Comparison of ENCODE assay signal across 8 cellular contexts in the genomic region with DNA sequence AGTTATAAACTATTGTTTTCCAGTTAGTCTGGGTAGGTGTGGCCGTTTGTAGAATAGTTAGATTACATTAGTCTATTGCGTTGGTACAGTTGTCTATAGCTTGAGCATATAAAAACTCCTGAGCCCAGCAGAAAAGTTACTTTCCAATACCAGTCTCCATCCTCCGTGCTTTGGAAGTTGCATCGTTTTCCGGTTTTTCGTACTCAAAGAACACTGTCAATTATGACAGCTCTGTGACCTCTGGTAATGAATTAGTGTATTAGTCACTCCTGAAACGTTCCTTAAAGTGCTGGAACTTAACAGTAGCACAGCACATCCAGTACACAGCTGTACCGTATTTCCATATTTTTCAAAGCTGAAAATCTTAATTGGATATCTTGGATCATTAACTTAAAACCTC. TPM values are rescaled to one million over a fixed set of nuclear protein-coding genes. Genes with fewer than 3 reads are reported as not detected.
DNase-seq lines count a peak whose midpoint lies in the region; ATAC-seq and TF ChIP-seq lines count a peak whose summit lies in the region.

No MANE protein-coding gene starts in this region.

- peak overlapping the region; percentile 95 for H3K27ac Mint-ChIP-seq in activated CD4-positive, alpha-beta T cell treated with anti-CD3 and anti-CD28 coated beads for 36 hours
- peak overlapping the region; percentile 84; the same call in 1 of the 2 replicates for H3K27ac Mint-ChIP-seq in WTC11

- H3K4me3 ChIP-seq in heart right ventricle: peak overlapping the region; percentile 65 to 93 (median 84)
- peak overlapping the region; percentile 76 for H3K4me3 ChIP-seq in retinal pigment epithelial cell (ENCODE audit: low read length)

- peaks cover 5 to 37% (median 32%) of the 10 kb centered on the region in 9 donors for H3K4me1 ChIP-seq in heart right ventricle

- peak; percentile 39 for ATAC-seq in activated CD4-positive, alpha-beta T cell treated with anti-CD3 and anti-CD28 coated beads for 36 hours
- ATAC-seq in WTC11 (no peak), heart right ventricle (peak in 6 of 8 donors; percentile 7 to 37 (median 12))

- peaks cover 0 to 11% (median 0%) of the 10 kb centered on the region in 9 donors for H3K36me3 ChIP-seq in heart right ventricle

- no peaks in the 10 kb centered on the region for H3K36me3 Mint-ChIP-seq in activated CD4-positive, alpha-beta T cell treated with anti-CD3 and anti-CD28 coated beads for 36 hours (ENCODE audit: low read depth)
- H3K36me3 Mint-ChIP-seq in WTC11: peaks cover 7% of the 10 kb centered on the region

- POLR2A ChIA-PET in activated CD4-positive, alpha-beta T cell treated with anti-CD3 and anti-CD28 coated beads for 36 hours (lab: Charles Lee): interaction anchor here (0.6 to 1.6 kb wide), 6 partner anchors 19 to 1558 kb away, joined by 3 to 7 read pairs (median 5); a partner anchor contains a TSS
- POLR2A ChIA-PET in WTC11 (lab: Charles Lee): interaction anchor here (0.6 to 1.6 kb wide), 3 partner anchors 42 to 865 kb away, joined by 6 to 9 read pairs (median 6); no protein-coding TSS in a partner anchor

- no peak for TF ChIP-seq CTCF in WTC11 (IDR thresholded peaks at IDR 0.05)
- no peak for TF ChIP-seq CTCF in heart right ventricle (IDR thresholded peaks at IDR 0.05)
- no peak for TF ChIP-seq CTCF in retinal pigment epithelial cell (conservative IDR thresholded peaks at IDR 0.05; ENCODE audit: low read depth, low read length)

- peak overlapping the region; percentile 94 to 100 (median 98) for H3K27ac ChIP-seq in heart right ventricle

- intact Hi-C loops in activated CD4-positive, alpha-beta T cell treated with anti-CD3 and anti-CD28 coated beads for 36 hours (cut with DNase I, micrococcal nuclease): loop anchor here (2.0 kb wide), 3 partner anchors 76 to 686 kb away; a partner anchor contains a TSS
- intact Hi-C loops in heart right ventricle (cut with DNase I): loop anchor here in 3 of 10 donors (2.0 to 5.0 kb wide), 4 partner anchors 36 to 39 kb away; a partner anchor contains a TSS

- peaks cover 0 to 4% (median 0%) of the 10 kb centered on the region in 7 donors for H3K27me3 ChIP-seq in heart right ventricle

- H3K4me3 Mint-ChIP-seq in activated CD4-positive, alpha-beta T cell treated with anti-CD3 and anti-CD28 coated beads for 36 hours: peak overlapping the region; percentile 83
- peak overlapping the region; percentile 84 for H3K4me3 Mint-ChIP-seq in WTC11

- peak; percentile 15 for DNase-seq in activated CD4-positive, alpha-beta T cell treated with anti-CD3 and anti-CD28 coated beads for 36 hours
- DNase-seq in activated CD4-positive, alpha-beta T cell treated with anti-CD3 and anti-CD28 coated beads, Interleukin-2, amount 50 U/mL, for 48 hours: no peak
- DNase-seq in WTC11 (ENCODE audit: low spot score) (no peak), heart right ventricle (no peak), retinal pigment epithelial cell (ENCODE audit: low read depth) (no peak), cerebellar nuclear complex (lab: John Stamatoyannopoulos, UW) (no peak), NCI-H2171 treated with DMSO at 0.1 percent for 48 hours (lab: John Stamatoyannopoulos, UW) (no peak)
- no peak for DNase-seq in activated effector memory CD4-positive, alpha-beta T cell treated with Interleukin-2 at 50 U/mL for 16 hours

- H3K27me3 Mint-ChIP-seq in activated CD4-positive, alpha-beta T cell treated with anti-CD3 and anti-CD28 coated beads for 36 hours: no peaks in the 10 kb centered on the region
- H3K27me3 Mint-ChIP-seq in WTC11 (ENCODE audit: low read depth): no peaks in the 10 kb centered on the region; the same call in 1 of the 2 replicates

- no peaks in the 10 kb centered on the region for H3K9me3 ChIP-seq in heart right ventricle

- H3K4me1 Mint-ChIP-seq in activated CD4-positive, alpha-beta T cell treated with anti-CD3 and anti-CD28 coated beads for 36 hours: peaks cover 36% of the 10 kb centered on the region
- H3K4me1 Mint-ChIP-seq in WTC11: peaks cover 31% of the 10 kb centered on the region

- H3K9me3 Mint-ChIP-seq in activated CD4-positive, alpha-beta T cell treated with anti-CD3 and anti-CD28 coated beads for 36 hours (ENCODE audit: low read depth): no peaks in the 10 kb centered on the region
- H3K9me3 Mint-ChIP-seq in WTC11: peaks cover 3% of the 10 kb centered on the region; the same call in 1 of the 2 replicates

- CTCF ChIA-PET in activated CD4-positive, alpha-beta T cell treated with anti-CD3 and anti-CD28 coated beads for 36 hours (lab: Charles Lee): interaction anchor here (0.6 to 6.5 kb wide), 12 partner anchors 13 to 313 kb away, joined by 3 to 56 read pairs (median 4); a partner anchor contains a TSS
- CTCF ChIA-PET in WTC11 (lab: Charles Lee): interaction anchor here (0.8 to 5.9 kb wide), 10 partner anchors 7 to 132 kb away, joined by 3 to 32 read pairs (median 7); a partner anchor contains a TSS

- WGBS in heart right ventricle, 2 donors: 6 to 7% methylated on average over 8 of the region's 8 CpGs

TF ChIP-seq in WTC11, 78 proteins besides CTCF, POLR2A, EP300 and RAD21 (continues in another document):
- TF ChIP-seq, protein P1, sequence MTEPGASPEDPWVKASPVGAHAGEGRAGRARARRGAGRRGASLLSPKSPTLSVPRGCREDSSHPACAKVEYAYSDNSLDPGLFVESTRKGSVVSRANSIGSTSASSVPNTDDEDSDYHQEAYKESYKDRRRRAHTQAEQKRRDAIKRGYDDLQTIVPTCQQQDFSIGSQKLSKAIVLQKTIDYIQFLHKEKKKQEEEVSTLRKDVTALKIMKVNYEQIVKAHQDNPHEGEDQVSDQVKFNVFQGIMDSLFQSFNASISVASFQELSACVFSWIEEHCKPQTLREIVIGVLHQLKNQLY (CRISPR knock-in tag; IDR thresholded peaks at IDR 0.05): no peak
- TF ChIP-seq, protein P2, sequence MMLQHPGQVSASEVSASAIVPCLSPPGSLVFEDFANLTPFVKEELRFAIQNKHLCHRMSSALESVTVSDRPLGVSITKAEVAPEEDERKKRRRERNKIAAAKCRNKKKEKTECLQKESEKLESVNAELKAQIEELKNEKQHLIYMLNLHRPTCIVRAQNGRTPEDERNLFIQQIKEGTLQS (CRISPR knock-in tag; conservative IDR thresholded peaks at IDR 0.05): no peak
- TF ChIP-seq, protein P3, sequence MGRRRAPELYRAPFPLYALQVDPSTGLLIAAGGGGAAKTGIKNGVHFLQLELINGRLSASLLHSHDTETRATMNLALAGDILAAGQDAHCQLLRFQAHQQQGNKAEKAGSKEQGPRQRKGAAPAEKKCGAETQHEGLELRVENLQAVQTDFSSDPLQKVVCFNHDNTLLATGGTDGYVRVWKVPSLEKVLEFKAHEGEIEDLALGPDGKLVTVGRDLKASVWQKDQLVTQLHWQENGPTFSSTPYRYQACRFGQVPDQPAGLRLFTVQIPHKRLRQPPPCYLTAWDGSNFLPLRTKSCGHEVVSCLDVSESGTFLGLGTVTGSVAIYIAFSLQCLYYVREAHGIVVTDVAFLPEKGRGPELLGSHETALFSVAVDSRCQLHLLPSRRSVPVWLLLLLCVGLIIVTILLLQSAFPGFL (CRISPR knock-in tag; IDR thresholded peaks at IDR 0.05; ENCODE audit: borderline replicate concordance): no peak
- TF ChIP-seq NFE2L1 (CRISPR knock-in tag; IDR thresholded peaks at IDR 0.05): no peak
- no peak for TF ChIP-seq HMGA2 (CRISPR knock-in tag; IDR thresholded peaks at IDR 0.05)
- no peak for TF ChIP-seq MYBL2 (CRISPR knock-in tag; IDR thresholded peaks at IDR 0.05)
- TF ChIP-seq SMAD4 (CRISPR knock-in tag; IDR thresholded peaks at IDR 0.05): no peak
- no peak for TF ChIP-seq RORB (CRISPR knock-in tag; IDR thresholded peaks at IDR 0.05)
- no peak for TF ChIP-seq FOXP1 (CRISPR knock-in tag; IDR thresholded peaks at IDR 0.05; ENCODE audit: borderline replicate concordance)
- no peak for TF ChIP-seq NFYB (CRISPR knock-in tag; conservative IDR thresholded peaks at IDR 0.05; ENCODE audit: low read depth)
- no peak for TF ChIP-seq ATF1 (CRISPR knock-in tag; IDR thresholded peaks at IDR 0.05)
- TF ChIP-seq, protein P4, sequence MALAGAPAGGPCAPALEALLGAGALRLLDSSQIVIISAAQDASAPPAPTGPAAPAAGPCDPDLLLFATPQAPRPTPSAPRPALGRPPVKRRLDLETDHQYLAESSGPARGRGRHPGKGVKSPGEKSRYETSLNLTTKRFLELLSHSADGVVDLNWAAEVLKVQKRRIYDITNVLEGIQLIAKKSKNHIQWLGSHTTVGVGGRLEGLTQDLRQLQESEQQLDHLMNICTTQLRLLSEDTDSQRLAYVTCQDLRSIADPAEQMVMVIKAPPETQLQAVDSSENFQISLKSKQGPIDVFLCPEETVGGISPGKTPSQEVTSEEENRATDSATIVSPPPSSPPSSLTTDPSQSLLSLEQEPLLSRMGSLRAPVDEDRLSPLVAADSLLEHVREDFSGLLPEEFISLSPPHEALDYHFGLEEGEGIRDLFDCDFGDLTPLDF (CRISPR knock-in tag; IDR thresholded peaks at IDR 0.05): no peak

RNA-seq across cellular contexts. Expression of a gene that starts 0.8 kb away (rescaled TPM):
- 1 to 10 TPM; 6.9 to 8.6 TPM for total RNA-seq in activated CD4-positive, alpha-beta T cell treated with anti-CD3 and anti-CD28 coated beads for 36 hours
- total RNA-seq in WTC11 (2021): 16.5 to 17.5 TPM (median 16.8 TPM) in 3 replicates
- total RNA-seq in heart right ventricle: 1 to 10 TPM; 2.4 to 4.6 (median 3.1) TPM
- 10 to 100 TPM in 1 of 2 donors, 1 to 10 TPM in 1; 3.5 to 15.9 TPM for polyA plus RNA-seq in heart right ventricle

RNA-seq across cellular contexts. Expression of a gene that starts 38.9 kb away (rescaled TPM):
- under 1 TPM; 0.39 to 0.53 TPM for total RNA-seq in activated CD4-positive, alpha-beta T cell treated with anti-CD3 and anti-CD28 coated beads for 36 hours
- total RNA-seq in WTC11 (2021): 0.44 to 0.64 TPM (median 0.48 TPM) in 3 replicates
- total RNA-seq in heart right ventricle: 10 to 100 TPM; 25.3 to 66.4 (median 44.8) TPM
- polyA plus RNA-seq in heart right ventricle: 10 to 100 TPM; 47.2 to 88.1 TPM

RNA-seq across cellular contexts. Expression of a gene that starts 49.0 kb away (rescaled TPM):
- not detected for total RNA-seq in activated CD4-positive, alpha-beta T cell treated with anti-CD3 and anti-CD28 coated beads for 36 hours
- total RNA-seq in WTC11 (2021): 0.46 to 0.79 TPM (median 0.71 TPM) in 3 replicates
- total RNA-seq in heart right ventricle: 1 to 10 TPM in 5 of 10 donors, under 1 TPM in 5; 0.72 to 2.2 (median 1.1) TPM
- 1 to 10 TPM in 1 of 2 donors, under 1 TPM in 1; 0.55 to 2.3 TPM for polyA plus RNA-seq in heart right ventricle

Comparison
In these comparisons a context has a peak if more than half of its experiments do, and no peak if none do; other contexts are left out.
1. RNA of a gene that starts 38.9 kb away (total RNA-seq): 25.3 to 66.4 TPM in heart right ventricle; 0.39 to 0.53 TPM in activated CD4-positive, alpha-beta T cell treated with anti-CD3 and anti-CD28 coated beads for 36 hours and 0.44 to 0.64 TPM in WTC11; every median in the first group is over 10 times any median in the second.